ENCODE assay signal across 34 cellular contexts in genomic region chr10:82075605-82076004, GRCh38.
"Had no signal": no experiment of that assay in that cellular context is flagged by ENCODE, and none has a peak within 500 bp of the region (broad histone marks: within the 10 kb centered on the region; RNA-seq: fewer than 3 reads in every experiment).

No MANE protein-coding gene starts in this region.

- H3K4me1 ChIP-seq: adrenal gland, ascending aorta, body of pancreas, breast epithelium had no signal

- DNase-seq: activated effector memory CD4-positive, alpha-beta T cell treated with anti-CD3 and anti-CD28 coated beads, Interleukin-2, amount 50 U/mL, for 16 hours; activated effector memory CD4-positive, alpha-beta T cell treated with Interleukin-2 at 50 U/mL for 16 hours; activated gamma-delta T cell; activated gamma-delta T cell treated with Interleukin-2 at 50 U/mL for 16 hours; activated naive CD4-positive, alpha-beta T cell; activated naive CD4-positive, alpha-beta T cell treated with anti-CD3 and anti-CD28 coated beads for 36 hours; activated naive CD4-positive, alpha-beta T cell treated with anti-CD3 and anti-CD28 coated beads, Interleukin-2, amount 10 ng/mL, durations not matched to agents 7 days and 5 days; activated naive CD4-positive, alpha-beta T cell treated with anti-CD3 and anti-CD28 coated beads, Interleukin-2, amount 50 U/mL, for 16 hours; activated naive CD4-positive, alpha-beta T cell treated with Interleukin-2 at 50 U/mL for 16 hours; activated naive CD8-positive, alpha-beta T cell treated with anti-CD3 and anti-CD28 coated beads for 36 hours; activated naive CD8-positive, alpha-beta T cell treated with anti-CD3 and anti-CD28 coated beads, Interleukin-2, amount 10 ng/mL, durations not matched to agents 7 days and 5 days; activated naive CD8-positive, alpha-beta T cell treated with anti-CD3 and anti-CD28 coated beads, Interleukin-2, amount 50 U/mL, for 24 hours; activated T-cell treated with anti-CD3 and anti-CD28 coated beads, Interleukin-2, amount 50 U/mL, for 1 hour; activated T-cell treated with anti-CD3 and anti-CD28 coated beads, Interleukin-2, amount 50 U/mL, for 24 hours; activated T-cell treated with anti-CD3 and anti-CD28 coated beads, Interleukin-2, amount 50 U/mL, for 4 hours; activated T-cell treated with anti-CD3 and anti-CD28 coated beads, Interleukin-2, amount 50 U/mL, for 48 hours; activated T-cell treated with anti-CD3 and anti-CD28 coated beads, Interleukin-2, amount 50 U/mL, for 72 hours; adrenal gland; amniotic stem cell; amygdala; anterior cingulate cortex; aorta; body of pancreas; brain microvascular endothelial cell; caudate nucleus; central memory CD4-positive, alpha-beta T cell; cerebellar nuclear complex had no signal

- FAIRE-seq: astrocyte, bronchial epithelial cell had no signal

- H3K27ac ChIP-seq: adrenal gland, ascending aorta, body of pancreas, brain microvascular endothelial cell, breast epithelium, cardiac muscle cell had no signal

- H3K4me3 ChIP-seq: adrenal gland, ascending aorta, body of pancreas, breast epithelium, cardiac muscle cell had no signal

- H3K9me3 ChIP-seq: adrenal gland, ascending aorta, body of pancreas, breast epithelium had no signal

- ATAC-seq: activated naive CD4-positive, alpha-beta T cell treated with anti-CD3 and anti-CD28 coated beads, Interleukin-2, amount 50 U/mL, for 72 hours; activated naive CD8-positive, alpha-beta T cell treated with anti-CD3 and anti-CD28 coated beads, Interleukin-2, amount 50 U/mL, for 24 hours; activated T-cell treated with anti-CD3 and anti-CD28 coated beads, Interleukin-2, amount 50 U/mL, for 4 hours; activated T-cell treated with anti-CD3 and anti-CD28 coated beads, Interleukin-2, amount 50 U/mL, for 72 hours; activated T-helper 17 cell treated with anti-CD3 and anti-CD28 coated beads, Interleukin-2, amount 50 U/mL, for 72 hours; body of pancreas had no signal

- H3K27me3 ChIP-seq: adrenal gland, ascending aorta, body of pancreas, brain microvascular endothelial cell, breast epithelium, cardiac muscle cell had no signal

- H3K36me3 ChIP-seq: adrenal gland, ascending aorta, brain microvascular endothelial cell, breast epithelium, cardiac muscle cell had no signal
